ENCODE assay signal across 2 cellular contexts in the genomic region with DNA sequence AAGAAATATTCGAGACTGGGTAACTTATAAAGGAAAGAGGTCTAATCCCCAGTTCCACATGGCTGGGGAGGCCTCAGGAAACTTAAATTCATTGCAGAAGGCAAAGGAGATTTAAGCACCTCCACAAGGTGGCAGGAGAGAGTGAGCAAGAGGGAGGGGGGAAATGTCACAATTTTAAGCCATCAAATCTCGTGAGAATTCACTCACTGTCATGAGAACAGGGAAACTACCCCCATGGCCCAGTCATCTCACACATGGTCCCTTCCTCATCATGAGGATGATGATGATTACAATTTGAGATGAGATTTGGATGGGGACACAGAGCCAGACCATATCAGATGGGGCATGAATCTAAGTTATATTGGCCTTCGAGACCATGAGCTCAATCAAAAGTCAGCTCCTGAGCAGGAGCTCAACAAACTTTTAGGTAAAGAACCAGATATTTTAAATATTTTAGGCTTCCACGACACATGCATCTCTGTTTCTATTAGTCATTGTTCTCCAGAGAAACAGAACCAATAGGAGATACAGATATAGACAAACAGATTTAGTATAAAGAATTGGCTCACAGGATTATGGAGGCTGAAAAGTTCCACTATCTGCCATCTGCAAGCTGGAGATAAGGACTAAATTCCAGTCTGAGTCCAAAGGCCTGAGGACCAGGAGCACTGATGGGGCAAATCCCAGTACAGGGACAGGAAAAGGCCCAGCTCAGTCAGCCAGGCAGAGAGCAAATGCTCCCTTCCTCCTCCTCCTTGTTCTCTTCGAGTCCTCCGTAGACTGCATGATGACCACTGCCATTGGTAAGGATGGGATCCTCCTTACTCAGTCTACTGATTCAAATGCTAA.
TF ChIP-seq lines count a peak whose summit lies in the region.

No MANE protein-coding gene starts in this region.

TF ChIP-seq in GM23338, 12 proteins besides CTCF, POLR2A, EP300 and RAD21 (continued from another document and continues in another):
- TF ChIP-seq, protein P1, sequence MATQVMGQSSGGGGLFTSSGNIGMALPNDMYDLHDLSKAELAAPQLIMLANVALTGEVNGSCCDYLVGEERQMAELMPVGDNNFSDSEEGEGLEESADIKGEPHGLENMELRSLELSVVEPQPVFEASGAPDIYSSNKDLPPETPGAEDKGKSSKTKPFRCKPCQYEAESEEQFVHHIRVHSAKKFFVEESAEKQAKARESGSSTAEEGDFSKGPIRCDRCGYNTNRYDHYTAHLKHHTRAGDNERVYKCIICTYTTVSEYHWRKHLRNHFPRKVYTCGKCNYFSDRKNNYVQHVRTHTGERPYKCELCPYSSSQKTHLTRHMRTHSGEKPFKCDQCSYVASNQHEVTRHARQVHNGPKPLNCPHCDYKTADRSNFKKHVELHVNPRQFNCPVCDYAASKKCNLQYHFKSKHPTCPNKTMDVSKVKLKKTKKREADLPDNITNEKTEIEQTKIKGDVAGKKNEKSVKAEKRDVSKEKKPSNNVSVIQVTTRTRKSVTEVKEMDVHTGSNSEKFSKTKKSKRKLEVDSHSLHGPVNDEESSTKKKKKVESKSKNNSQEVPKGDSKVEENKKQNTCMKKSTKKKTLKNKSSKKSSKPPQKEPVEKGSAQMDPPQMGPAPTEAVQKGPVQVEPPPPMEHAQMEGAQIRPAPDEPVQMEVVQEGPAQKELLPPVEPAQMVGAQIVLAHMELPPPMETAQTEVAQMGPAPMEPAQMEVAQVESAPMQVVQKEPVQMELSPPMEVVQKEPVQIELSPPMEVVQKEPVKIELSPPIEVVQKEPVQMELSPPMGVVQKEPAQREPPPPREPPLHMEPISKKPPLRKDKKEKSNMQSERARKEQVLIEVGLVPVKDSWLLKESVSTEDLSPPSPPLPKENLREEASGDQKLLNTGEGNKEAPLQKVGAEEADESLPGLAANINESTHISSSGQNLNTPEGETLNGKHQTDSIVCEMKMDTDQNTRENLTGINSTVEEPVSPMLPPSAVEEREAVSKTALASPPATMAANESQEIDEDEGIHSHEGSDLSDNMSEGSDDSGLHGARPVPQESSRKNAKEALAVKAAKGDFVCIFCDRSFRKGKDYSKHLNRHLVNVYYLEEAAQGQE (IDR thresholded peaks at IDR 0.05; ENCODE audit: unreplicated experiment) = no peak
- TF ChIP-seq NANOG (IDR thresholded peaks at IDR 0.05; ENCODE audit: borderline replicate concordance) = no peak
- TF ChIP-seq JUNB (IDR thresholded peaks at IDR 0.05; ENCODE audit: unreplicated experiment) = no peak
- no peak for TF ChIP-seq POLR2AphosphoS5 (IDR thresholded peaks at IDR 0.05; ENCODE audit: low read depth)
- TF ChIP-seq STAT1 (IDR thresholded peaks at IDR 0.05; ENCODE audit: unreplicated experiment) = no peak
- TF ChIP-seq ZNF114 (CRISPR knock-in tag; IDR thresholded peaks at IDR 0.05) = no peak
- TF ChIP-seq EZH2phosphoT487 (IDR thresholded peaks at IDR 0.05; ENCODE audit: unreplicated experiment) = no peak
- TF ChIP-seq ETS1 (IDR thresholded peaks at IDR 0.05) = no peak
- no peak for TF ChIP-seq CREB1 (CRISPR knock-in tag; IDR thresholded peaks at IDR 0.05; ENCODE audit: low read depth)
- no peak for TF ChIP-seq ZNF331 (CRISPR knock-in tag; IDR thresholded peaks at IDR 0.05; ENCODE audit: low read depth)

TF ChIP-seq in GM12878, 131 proteins besides CTCF, POLR2A, EP300 and RAD21 (continued from another document):
- no peak for TF ChIP-seq YBX1 (IDR thresholded peaks at IDR 0.05)
- TF ChIP-seq CBX5 (IDR thresholded peaks at IDR 0.05; ENCODE audit: low read depth) = no peak
- no peak for TF ChIP-seq SREBF2 (IDR thresholded peaks at IDR 0.05; ENCODE audit: low read length)
- TF ChIP-seq RBBP5 (conservative IDR thresholded peaks at IDR 0.05) = no peak
- TF ChIP-seq BACH1 (IDR thresholded peaks at IDR 0.05; ENCODE audit: borderline replicate concordance) = no peak
- TF ChIP-seq, protein P2, sequence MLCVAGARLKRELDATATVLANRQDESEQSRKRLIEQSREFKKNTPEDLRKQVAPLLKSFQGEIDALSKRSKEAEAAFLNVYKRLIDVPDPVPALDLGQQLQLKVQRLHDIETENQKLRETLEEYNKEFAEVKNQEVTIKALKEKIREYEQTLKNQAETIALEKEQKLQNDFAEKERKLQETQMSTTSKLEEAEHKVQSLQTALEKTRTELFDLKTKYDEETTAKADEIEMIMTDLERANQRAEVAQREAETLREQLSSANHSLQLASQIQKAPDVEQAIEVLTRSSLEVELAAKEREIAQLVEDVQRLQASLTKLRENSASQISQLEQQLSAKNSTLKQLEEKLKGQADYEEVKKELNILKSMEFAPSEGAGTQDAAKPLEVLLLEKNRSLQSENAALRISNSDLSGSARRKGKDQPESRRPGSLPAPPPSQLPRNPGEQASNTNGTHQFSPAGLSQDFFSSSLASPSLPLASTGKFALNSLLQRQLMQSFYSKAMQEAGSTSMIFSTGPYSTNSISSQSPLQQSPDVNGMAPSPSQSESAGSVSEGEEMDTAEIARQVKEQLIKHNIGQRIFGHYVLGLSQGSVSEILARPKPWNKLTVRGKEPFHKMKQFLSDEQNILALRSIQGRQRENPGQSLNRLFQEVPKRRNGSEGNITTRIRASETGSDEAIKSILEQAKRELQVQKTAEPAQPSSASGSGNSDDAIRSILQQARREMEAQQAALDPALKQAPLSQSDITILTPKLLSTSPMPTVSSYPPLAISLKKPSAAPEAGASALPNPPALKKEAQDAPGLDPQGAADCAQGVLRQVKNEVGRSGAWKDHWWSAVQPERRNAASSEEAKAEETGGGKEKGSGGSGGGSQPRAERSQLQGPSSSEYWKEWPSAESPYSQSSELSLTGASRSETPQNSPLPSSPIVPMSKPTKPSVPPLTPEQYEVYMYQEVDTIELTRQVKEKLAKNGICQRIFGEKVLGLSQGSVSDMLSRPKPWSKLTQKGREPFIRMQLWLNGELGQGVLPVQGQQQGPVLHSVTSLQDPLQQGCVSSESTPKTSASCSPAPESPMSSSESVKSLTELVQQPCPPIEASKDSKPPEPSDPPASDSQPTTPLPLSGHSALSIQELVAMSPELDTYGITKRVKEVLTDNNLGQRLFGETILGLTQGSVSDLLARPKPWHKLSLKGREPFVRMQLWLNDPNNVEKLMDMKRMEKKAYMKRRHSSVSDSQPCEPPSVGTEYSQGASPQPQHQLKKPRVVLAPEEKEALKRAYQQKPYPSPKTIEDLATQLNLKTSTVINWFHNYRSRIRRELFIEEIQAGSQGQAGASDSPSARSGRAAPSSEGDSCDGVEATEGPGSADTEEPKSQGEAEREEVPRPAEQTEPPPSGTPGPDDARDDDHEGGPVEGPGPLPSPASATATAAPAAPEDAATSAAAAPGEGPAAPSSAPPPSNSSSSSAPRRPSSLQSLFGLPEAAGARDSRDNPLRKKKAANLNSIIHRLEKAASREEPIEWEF (IDR thresholded peaks at IDR 0.05; ENCODE audit: insufficient replicate concordance, low read depth, low read length) = no peak
- no peak for TF ChIP-seq ZNF24 (IDR thresholded peaks at IDR 0.05)
- no peak for TF ChIP-seq NR2C2 (IDR thresholded peaks at IDR 0.05; ENCODE audit: borderline replicate concordance, control insufficient read depth, insufficient read length, low read depth)
- TF ChIP-seq POLR2AphosphoS5 (IDR thresholded peaks at IDR 0.05; ENCODE audit: low read length) = no peak
- TF ChIP-seq ZBED1 (IDR thresholded peaks at IDR 0.05; ENCODE audit: borderline replicate concordance) = no peak
- TF ChIP-seq RUNX3 (IDR thresholded peaks at IDR 0.05; ENCODE audit: low read length) = no peak
- TF ChIP-seq CEBPZ (IDR thresholded peaks at IDR 0.05; ENCODE audit: low read depth, low read length) = no peak
- TF ChIP-seq, protein P3, sequence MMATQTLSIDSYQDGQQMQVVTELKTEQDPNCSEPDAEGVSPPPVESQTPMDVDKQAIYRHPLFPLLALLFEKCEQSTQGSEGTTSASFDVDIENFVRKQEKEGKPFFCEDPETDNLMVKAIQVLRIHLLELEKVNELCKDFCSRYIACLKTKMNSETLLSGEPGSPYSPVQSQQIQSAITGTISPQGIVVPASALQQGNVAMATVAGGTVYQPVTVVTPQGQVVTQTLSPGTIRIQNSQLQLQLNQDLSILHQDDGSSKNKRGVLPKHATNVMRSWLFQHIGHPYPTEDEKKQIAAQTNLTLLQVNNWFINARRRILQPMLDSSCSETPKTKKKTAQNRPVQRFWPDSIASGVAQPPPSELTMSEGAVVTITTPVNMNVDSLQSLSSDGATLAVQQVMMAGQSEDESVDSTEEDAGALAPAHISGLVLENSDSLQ (IDR thresholded peaks at IDR 0.05) = peak; percentile 29; the same call in 1 of the 2 replicates
- peak; percentile 81 for TF ChIP-seq CHD2 (IDR thresholded peaks at IDR 0.05; ENCODE audit: borderline replicate concordance, low read depth, low read length)
- no peak for TF ChIP-seq RAD51 (IDR thresholded peaks at IDR 0.05)
- TF ChIP-seq NBN (IDR thresholded peaks at IDR 0.05) = 0 out of 2 replicates have a peak, but pooled peaks have one; percentile 26
- no peak for TF ChIP-seq ATF7 (IDR thresholded peaks at IDR 0.05; ENCODE audit: low read depth)
TF ChIP-seq in GM12878: peak in this region for 5.
